In the genomic region with DNA sequence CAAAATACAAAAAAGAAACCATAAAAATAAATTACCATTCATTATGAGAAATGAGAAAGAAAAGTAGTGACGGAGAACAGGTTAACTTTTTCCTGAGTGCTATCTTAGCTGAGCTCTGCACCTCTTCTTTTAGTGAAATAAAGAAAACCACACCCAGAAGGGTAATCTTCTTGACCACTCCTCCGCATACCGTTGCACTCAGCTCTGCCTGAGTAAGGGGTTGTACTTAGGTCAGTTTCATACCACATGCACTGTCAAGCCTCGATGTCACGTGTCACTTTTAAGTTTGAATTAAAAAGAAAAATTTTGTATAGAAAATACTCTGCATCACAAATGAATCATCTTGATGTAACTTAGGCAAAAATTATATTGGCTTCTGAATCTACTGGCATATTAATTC, we compare ENCODE assay signal across 8 cellular contexts. TPM values are rescaled to one million over a fixed set of nuclear protein-coding genes. Genes with fewer than 3 reads are reported as not detected.
DNase-seq lines count a peak whose midpoint lies in the region; ATAC-seq and TF ChIP-seq lines count a peak whose summit lies in the region.

No MANE protein-coding gene starts in this region.

- no peaks in the 10 kb centered on the region for H3K27me3 ChIP-seq in heart left ventricle

- DNase-seq in heart left ventricle, result no peak
- no peak for DNase-seq in cardiac septum (ENCODE audit: low spot score)
- no peak for DNase-seq in fibroblast of the aortic adventitia (ENCODE audit: low read depth)
- DNase-seq in stimulated activated effector memory CD8-positive, alpha-beta T cell treated with anti-CD3 and anti-CD28 coated beads, Interleukin-12 subunit alpha, Interleukin-12 subunit beta, amount 100 ng/mL, for 72 hours (ENCODE audit: low spot score in 2 of 2), result no peak
- DNase-seq in SHP77 (lab: John Stamatoyannopoulos, UW), result no peak
- no peak for DNase-seq in 8988T

- peaks cover 63% of the 10 kb centered on the region for H3K4me1 Mint-ChIP-seq in stimulated activated effector memory CD8-positive, alpha-beta T cell treated with anti-CD3 and anti-CD28 coated beads, Interleukin-12 subunit alpha, Interleukin-12 subunit beta, amount 100 ng/mL, for 72 hours

- intact Hi-C loops in heart left ventricle (cut with DNase I) (loop anchor here in 6 of 10 donors (5.0 to 10.0 kb wide), 5 partner anchors 51 to 172 kb away; a partner anchor contains a TSS), cardiac septum (cut with DNase I) (loop anchor here (5.0 kb wide), 1 partner anchor 114 kb away; no protein-coding TSS in a partner anchor)

- H3K27ac ChIP-seq in heart left ventricle, result peak overlapping the region in 10 of 12 donors; percentile 17 to 97 (median 94)

- peak overlapping the region; percentile 96 for H3K27ac Mint-ChIP-seq in stimulated activated effector memory CD8-positive, alpha-beta T cell treated with anti-CD3 and anti-CD28 coated beads, Interleukin-12 subunit alpha, Interleukin-12 subunit beta, amount 100 ng/mL, for 72 hours

- H3K9me3 ChIP-seq in heart left ventricle, result no peaks in the 10 kb centered on the region

- ATAC-seq in heart left ventricle (no peak), GM21737 (IDR thresholded peaks at IDR 0.05; ENCODE audit: unreplicated experiment) (no peak)
- no peak for ATAC-seq in stimulated activated effector memory CD8-positive, alpha-beta T cell treated with anti-CD3 and anti-CD28 coated beads, Interleukin-12 subunit alpha, Interleukin-12 subunit beta, amount 100 ng/mL, for 72 hours

- H3K36me3 ChIP-seq in heart left ventricle, result peaks cover 0 to 16% (median 0%) of the 10 kb centered on the region in 9 donors

- WGBS in heart left ventricle, 4 donors, result 48 to 54% (median 53%) methylated on average over 5 of the region's 5 CpGs

- H3K9me3 Mint-ChIP-seq in stimulated activated effector memory CD8-positive, alpha-beta T cell treated with anti-CD3 and anti-CD28 coated beads, Interleukin-12 subunit alpha, Interleukin-12 subunit beta, amount 100 ng/mL, for 72 hours, result no peaks in the 10 kb centered on the region

- peaks cover 83% of the 10 kb centered on the region for H3K36me3 Mint-ChIP-seq in stimulated activated effector memory CD8-positive, alpha-beta T cell treated with anti-CD3 and anti-CD28 coated beads, Interleukin-12 subunit alpha, Interleukin-12 subunit beta, amount 100 ng/mL, for 72 hours

- H3K4me3 ChIP-seq in heart left ventricle (peak overlapping the region in 11 of 12 donors; percentile 66 to 95 (median 88)), fibroblast of the aortic adventitia (ENCODE audit: low read depth, low read length) (peak overlapping the region; percentile 39)

- TF ChIP-seq POLR2A in heart left ventricle (IDR thresholded peaks at IDR 0.05) (no peak), Raji (IDR thresholded peaks at IDR 0.05; ENCODE audit: insufficient read depth, low read depth, low read length) (0 out of 2 replicates have a peak, but pooled peaks have one; percentile 30)

- TF ChIP-seq CTCF in heart left ventricle (IDR thresholded peaks at IDR 0.05) (no peak), fibroblast of the aortic adventitia (IDR thresholded peaks at IDR 0.05; ENCODE audit: insufficient read depth, low read length) (no peak)

- peaks cover 4 to 69% (median 47%) of the 10 kb centered on the region in 12 donors for H3K4me1 ChIP-seq in heart left ventricle

- peak overlapping the region; percentile 93 for H3K4me3 Mint-ChIP-seq in stimulated activated effector memory CD8-positive, alpha-beta T cell treated with anti-CD3 and anti-CD28 coated beads, Interleukin-12 subunit alpha, Interleukin-12 subunit beta, amount 100 ng/mL, for 72 hours

RNA-seq across cellular contexts. Expression of a gene that starts 2.8 kb away (rescaled TPM):
- total RNA-seq in heart left ventricle (100 to 1,000 TPM; 114 to 293 (median 161) TPM), cardiac septum (141 TPM), fibroblast of the aortic adventitia (ENCODE audit: low replicate concordance) (41.3 and 47.0 TPM in 2 replicates)
- polyA plus RNA-seq in heart left ventricle, result 100 to 1,000 TPM; 121 to 541 TPM
